ENCODE assay signal across 12 cellular contexts in the genomic region with DNA sequence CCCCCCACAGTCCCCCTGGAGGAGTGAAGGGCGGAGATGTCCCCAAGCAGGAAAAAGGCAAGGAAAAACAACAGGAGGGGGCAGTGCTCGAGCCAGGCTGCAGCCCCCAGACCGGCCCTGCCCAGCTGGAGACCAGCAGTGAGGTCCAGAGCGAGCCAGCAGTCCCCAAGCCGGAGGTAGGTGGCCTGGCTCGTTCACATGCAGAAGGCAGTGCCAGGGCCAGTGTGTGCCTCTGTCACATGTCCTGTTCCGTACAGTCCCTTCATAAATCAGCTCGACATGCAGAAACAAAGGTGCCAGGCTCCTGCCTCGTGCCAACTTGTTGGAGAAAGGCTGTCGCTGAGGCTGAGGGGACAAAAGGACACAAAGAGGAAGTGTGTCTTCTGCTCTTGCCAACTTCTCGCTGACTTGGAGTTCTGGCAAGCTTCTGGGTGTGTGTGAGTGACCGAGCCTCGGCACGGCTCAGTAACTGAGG. TPM values are rescaled to one million over a fixed set of nuclear protein-coding genes. Genes with fewer than 3 reads are reported as not detected.
DNase-seq lines count a peak whose midpoint lies in the region; ATAC-seq lines count a peak whose summit lies in the region.
"Had no signal": no experiment of that assay in that cellular context is flagged by ENCODE, and none has a peak within 500 bp of the region (broad histone marks: within the 10 kb centered on the region; RNA-seq: fewer than 3 reads in every experiment).

No MANE protein-coding gene starts in this region.

- no peak for DNase-seq in activated naive CD4-positive, alpha-beta T cell treated with Interleukin-2 at 50 U/mL for 16 hours
- DNase-seq in cerebellum (ENCODE audit: low spot score), result peak; percentile 33
- peak; percentile 38 for DNase-seq in midbrain (lab: John Stamatoyannopoulos, UW)
- DNase-seq in aorta, result peak in 1 of 2 donors; percentile 82
- no peak for DNase-seq in stimulated activated naive CD4-positive, alpha-beta T cell (lab: John Stamatoyannopoulos, UW)
- DNase-seq in NCI-H526 treated with DMSO at 0.1 percent for 48 hours (lab: John Stamatoyannopoulos, UW), result no peak
- DNase-seq: activated CD4-positive, alpha-beta T cell treated with anti-CD3 and anti-CD28 coated beads for 1 hour; amniotic stem cell; NCI-H1417 had no signal

- no peaks in the 10 kb centered on the region for H3K9me3 ChIP-seq in aorta (ENCODE audit: control insufficient read depth, low read length)

- intact Hi-C loops in aorta (cut with DNase I), result no loop called here

- peaks cover 18% of the 10 kb centered on the region for H3K36me3 Mint-ChIP-seq in activated naive CD4-positive, alpha-beta T cell treated with anti-CD3 and anti-CD28 coated beads, Interleukin-2, amount 50 U/mL, for 24 hours

- H3K4me1 Mint-ChIP-seq in activated naive CD4-positive, alpha-beta T cell treated with anti-CD3 and anti-CD28 coated beads, Interleukin-2, amount 50 U/mL, for 24 hours, result peaks cover 9% of the 10 kb centered on the region

- H3K27ac ChIP-seq in aorta (ENCODE audit: low read depth in 1 of 2, low read length in 2 of 2), result peak overlapping the region in 1 of 2 donors; percentile 42

- peak overlapping the region; percentile 65 for H3K27ac Mint-ChIP-seq in activated naive CD4-positive, alpha-beta T cell treated with anti-CD3 and anti-CD28 coated beads, Interleukin-2, amount 50 U/mL, for 24 hours

- H3K9me3 Mint-ChIP-seq in activated naive CD4-positive, alpha-beta T cell treated with anti-CD3 and anti-CD28 coated beads, Interleukin-2, amount 50 U/mL, for 24 hours, result no peaks in the 10 kb centered on the region

- no peaks in the 10 kb centered on the region for H3K36me3 ChIP-seq in aorta (ENCODE audit: control insufficient read depth in 1 of 2, insufficient read depth in 2 of 2, low read length in 1 of 2)

- WGBS in aorta, 2 donors, result 7 to 9% methylated on average over 14 of the region's 14 CpGs

- no peaks in the 10 kb centered on the region for H3K27me3 Mint-ChIP-seq in activated naive CD4-positive, alpha-beta T cell treated with anti-CD3 and anti-CD28 coated beads, Interleukin-2, amount 50 U/mL, for 24 hours

- H3K27me3 ChIP-seq in aorta (ENCODE audit: control insufficient read depth in 1 of 2, insufficient read depth in 2 of 2, low read length in 1 of 2), result no peaks in the 10 kb centered on the region

- ATAC-seq in aorta (ENCODE audit: low FRiP score) (peak; percentile 78), HG03460 (IDR thresholded peaks at IDR 0.05; ENCODE audit: unreplicated experiment) (no peak)

- no peak overlapping the region for H3K4me3 ChIP-seq in aorta (ENCODE audit: low read length in 2 of 2)
- H3K4me3 ChIP-seq: lung had no signal

- H3K4me3 Mint-ChIP-seq in activated naive CD4-positive, alpha-beta T cell treated with anti-CD3 and anti-CD28 coated beads, Interleukin-2, amount 50 U/mL, for 24 hours, result no peak overlapping the region

- peaks cover 4% of the 10 kb centered on the region in 2 donors for H3K4me1 ChIP-seq in aorta (ENCODE audit: control insufficient read depth in 1 of 2, insufficient read depth in 2 of 2, low read length in 2 of 2)

RNA-seq across cellular contexts. Expression of a gene that starts 24.1 kb away (rescaled TPM):
- total RNA-seq in cerebellum (134 TPM), aorta (100 to 1,000 TPM; 101 to 148 TPM)
- polyA plus RNA-seq in aorta, result 10 to 100 TPM; 21.7 to 58.8 TPM

Comparison
In these comparisons a context has a peak if more than half of its experiments do, and no peak if none do; other contexts are left out.
1. DNase-seq: peak in cerebellum (single experiment) and midbrain (single experiment); none in activated naive CD4-positive, alpha-beta T cell treated with Interleukin-2 at 50 U/mL for 16 hours (single experiment), stimulated activated naive CD4-positive, alpha-beta T cell (0 of 6) and NCI-H526 treated with DMSO at 0.1 percent for 48 hours (single experiment).